In genomic region chr2:169131587-169132512, GRCh38 we compare ENCODE assay signal across 7 cellular contexts.
DNase-seq lines count a peak whose midpoint lies in the region; ATAC-seq and TF ChIP-seq lines count a peak whose summit lies in the region.

No MANE protein-coding gene starts in this region.

- no peak overlapping the region for H3K4me3 ChIP-seq in fibroblast of mammary gland (ENCODE audit: control insufficient read depth, low read depth, low read length)

- peak; percentile 73 for TF ChIP-seq CTCF in fibroblast of mammary gland (conservative IDR thresholded peaks at IDR 0.05; ENCODE audit: control insufficient read depth, insufficient read depth, low read depth, low read length)

- DNase-seq in ELR (ENCODE audit: low read depth) (peak; percentile 76), HuH-7.5 (ENCODE audit: low spot score) (peak; percentile 23), SK-N-DZ (ENCODE audit: low spot score) (peak; percentile 42), fibroblast of mammary gland (ENCODE audit: low read depth) (peak; percentile 73), non-pigmented ciliary epithelial cell (ENCODE audit: low read depth) (peak; percentile 6)

- ATAC-seq in GM19467 (IDR thresholded peaks at IDR 0.05; ENCODE audit: unreplicated experiment) (peak; percentile 85), HG02870 (IDR thresholded peaks at IDR 0.05; ENCODE audit: unreplicated experiment) (no peak)

Comparison
In these comparisons a context has a peak if more than half of its experiments do, and no peak if none do; other contexts are left out.
1. DNase-seq: peak in every context shown above with its lines; median percentile 76 in ELR; 73 in fibroblast of mammary gland; 42 in SK-N-DZ; 23 in HuH-7.5; 6 in non-pigmented ciliary epithelial cell.